In genomic region chr9:137314561-137315560, GRCh38 we compare ENCODE assay signal across 12 cellular contexts. TPM values are rescaled to one million over a fixed set of nuclear protein-coding genes. Genes with fewer than 3 reads are reported as not detected.
DNase-seq lines count a peak whose midpoint lies in the region; ATAC-seq and TF ChIP-seq lines count a peak whose summit lies in the region.
"Had no signal": no experiment of that assay in that cellular context is flagged by ENCODE, and none has a peak within 500 bp of the region (broad histone marks: within the 10 kb centered on the region; RNA-seq: fewer than 3 reads in every experiment).

No MANE protein-coding gene starts in this region.

- no peaks in the 10 kb centered on the region for H3K9me3 Mint-ChIP-seq in activated CD4-positive, alpha-beta T cell treated with anti-CD3 and anti-CD28 coated beads, Interleukin-2, amount 10 ng/mL, durations not matched to agents 7 days and 5 days
- no peaks in the 10 kb centered on the region for H3K9me3 Mint-ChIP-seq in immature natural killer cell

- TF ChIP-seq EP300 in stomach (IDR thresholded peaks at IDR 0.05): no peak

- ATAC-seq in T-helper 17 cell (no peak), HG03095 (IDR thresholded peaks at IDR 0.05; ENCODE audit: unreplicated experiment) (no peak)
- ATAC-seq: left colon had no signal

- TF ChIP-seq CTCF in stomach (IDR thresholded peaks at IDR 0.05): no peak

- H3K36me3 ChIP-seq in stomach: no peaks in the 10 kb centered on the region
- H3K36me3 ChIP-seq: tibial artery had no signal

- H3K4me3 Mint-ChIP-seq in activated CD4-positive, alpha-beta T cell treated with anti-CD3 and anti-CD28 coated beads, Interleukin-2, amount 10 ng/mL, durations not matched to agents 7 days and 5 days: no peak overlapping the region
- no peak overlapping the region for H3K4me3 Mint-ChIP-seq in T-helper 17 cell
- H3K4me3 Mint-ChIP-seq in immature natural killer cell: peak overlapping the region in 1 of 5 donors; percentile 21

- H3K9me3 ChIP-seq in T-helper 17 cell (ENCODE audit: control insufficient read depth, low read length, poor library complexity, severe bottlenecking) (no peaks in the 10 kb centered on the region), stomach (no peaks in the 10 kb centered on the region)
- H3K9me3 ChIP-seq: tibial artery had no signal

- peaks cover 35 to 60% (median 43%) of the 10 kb centered on the region in 4 donors for H3K4me1 ChIP-seq in stomach
- H3K4me1 ChIP-seq: parathyroid adenoma had no signal

- POLR2A ChIA-PET in activated CD4-positive, alpha-beta T cell treated with anti-CD3 and anti-CD28 coated beads, Interleukin-2, amount 10 ng/mL, durations not matched to agents 7 days and 5 days (lab: Charles Lee): no interaction called here

- H3K4me1 Mint-ChIP-seq in activated CD4-positive, alpha-beta T cell treated with anti-CD3 and anti-CD28 coated beads, Interleukin-2, amount 10 ng/mL, durations not matched to agents 7 days and 5 days: no peaks in the 10 kb centered on the region
- H3K4me1 Mint-ChIP-seq in T-helper 17 cell (no peaks in the 10 kb centered on the region), immature natural killer cell (no peaks in the 10 kb centered on the region)

- no peaks in the 10 kb centered on the region for H3K36me3 Mint-ChIP-seq in activated CD4-positive, alpha-beta T cell treated with anti-CD3 and anti-CD28 coated beads, Interleukin-2, amount 10 ng/mL, durations not matched to agents 7 days and 5 days (ENCODE audit: low read depth)
- H3K36me3 Mint-ChIP-seq in T-helper 17 cell (ENCODE audit: low read depth): no peaks in the 10 kb centered on the region
- H3K36me3 Mint-ChIP-seq in immature natural killer cell: no peaks in the 10 kb centered on the region

- CTCF ChIA-PET in activated CD4-positive, alpha-beta T cell treated with anti-CD3 and anti-CD28 coated beads, Interleukin-2, amount 10 ng/mL, durations not matched to agents 7 days and 5 days (lab: Charles Lee): no interaction called here

- no peak for TF ChIP-seq POLR2A in stomach (IDR thresholded peaks at IDR 0.05)

- peaks cover 3% of the 10 kb centered on the region for H3K27me3 Mint-ChIP-seq in activated CD4-positive, alpha-beta T cell treated with anti-CD3 and anti-CD28 coated beads, Interleukin-2, amount 10 ng/mL, durations not matched to agents 7 days and 5 days
- no peaks in the 10 kb centered on the region for H3K27me3 Mint-ChIP-seq in T-helper 17 cell
- no peaks in the 10 kb centered on the region for H3K27me3 Mint-ChIP-seq in immature natural killer cell (ENCODE audit: low read depth in 3 of 3)

- intact Hi-C loops in stomach (cut with DNase I; ENCODE audit: low total_unique reads): no loop called here

- H3K27ac ChIP-seq in stomach: peak overlapping the region in 3 of 5 donors; percentile 22 to 56 (median 38)
- H3K27ac ChIP-seq: parathyroid adenoma, tibial artery had no signal

- peaks cover 0 to 37% (median 12%) of the 10 kb centered on the region in 3 donors for H3K27me3 ChIP-seq in stomach

- DNase-seq in activated CD4-positive, alpha-beta T cell treated with anti-CD3 and anti-CD28 coated beads, Interleukin-2, amount 10 ng/mL, durations not matched to agents 7 days and 5 days: peak; percentile 5
- DNase-seq in activated CD4-positive, alpha-beta T cell treated with anti-CD3 and anti-CD28 coated beads, Interleukin-2, amount 50 U/mL, for 4 hours: no peak
- DNase-seq in T-helper 17 cell (peak in 2 of 3 donors; percentile 7 to 9), iPS-NIHi11 (ENCODE audit: low spot score) (peak; percentile 56), stomach (no peak), immature natural killer cell (no peak), globus pallidus (ENCODE audit: low spot score) (no peak)
- DNase-seq: EL had no signal

- WGBS in stomach, 5 donors: 59 to 71% (median 69%) methylated on average over 26 to 42 of the region's 42 CpGs

- no peak overlapping the region for H3K27ac Mint-ChIP-seq in activated CD4-positive, alpha-beta T cell treated with anti-CD3 and anti-CD28 coated beads, Interleukin-2, amount 10 ng/mL, durations not matched to agents 7 days and 5 days
- H3K27ac Mint-ChIP-seq in T-helper 17 cell (no peak overlapping the region), immature natural killer cell (no peak overlapping the region)

- H3K4me3 ChIP-seq in stomach: no peak overlapping the region

RNA-seq across cellular contexts. Expression of gene NRARP, which starts 12.8 kb away (rescaled TPM):
- total RNA-seq in activated CD4-positive, alpha-beta T cell treated with anti-CD3 and anti-CD28 coated beads, Interleukin-2, amount 10 ng/mL, durations not matched to agents 7 days and 5 days: under 1 TPM; 0.32 to 0.44 TPM
- total RNA-seq in T-helper 17 cell (under 1 TPM; 0.42 to 0.91 TPM), stomach (100 to 1,000 TPM in 1 of 5 donors, 10 to 100 TPM in 2, 1 to 10 TPM in 2; 1.2 to 323 (median 14.6) TPM)
- polyA plus RNA-seq in stomach (1 to 10 TPM; 1.5 to 2.7 (median 2.0) TPM), immature natural killer cell (under 1 TPM in 1 of 3 donors, not detected in 2; 0.14 TPM)

RNA-seq across cellular contexts. Expression of gene TOR4A, which starts 37.3 kb away (rescaled TPM):
- total RNA-seq in activated CD4-positive, alpha-beta T cell treated with anti-CD3 and anti-CD28 coated beads, Interleukin-2, amount 10 ng/mL, durations not matched to agents 7 days and 5 days: 1 to 10 TPM; 6.0 to 7.1 TPM
- total RNA-seq in T-helper 17 cell (1 to 10 TPM; 2.1 to 4.0 TPM), stomach (100 to 1,000 TPM in 1 of 5 donors, 10 to 100 TPM in 3, 1 to 10 TPM in 1; 9.9 to 180 (median 29.9) TPM)
- polyA plus RNA-seq in stomach (1 to 10 TPM; 5.9 to 8.9 (median 6.0) TPM), immature natural killer cell (10 to 100 TPM in 1 of 3 donors, 1 to 10 TPM in 2; 4.9 to 13.9 (median 7.2) TPM)

RNA-seq across cellular contexts. Expression of gene NELFB, which starts 59.7 kb away (rescaled TPM):
- total RNA-seq in activated CD4-positive, alpha-beta T cell treated with anti-CD3 and anti-CD28 coated beads, Interleukin-2, amount 10 ng/mL, durations not matched to agents 7 days and 5 days: 10 to 100 TPM; 54.1 to 66.6 TPM
- total RNA-seq in T-helper 17 cell (10 to 100 TPM; 33.2 to 37.8 TPM), stomach (100 to 1,000 TPM in 1 of 5 donors, 10 to 100 TPM in 4; 11.2 to 134 (median 44.9) TPM)
- polyA plus RNA-seq in stomach (10 to 100 TPM; 29.0 to 38.0 (median 34.2) TPM), immature natural killer cell (10 to 100 TPM; 25.0 to 36.8 (median 34.6) TPM)

Comparison
In these comparisons a context has a peak if more than half of its experiments do, and no peak if none do; other contexts are left out.
1. DNase-seq: peak in activated CD4-positive, alpha-beta T cell treated with anti-CD3 and anti-CD28 coated beads, Interleukin-2, amount 10 ng/mL, durations not matched to agents 7 days and 5 days (single experiment), T-helper 17 cell (2 of 3) and iPS-NIHi11 (single experiment); none in activated CD4-positive, alpha-beta T cell treated with anti-CD3 and anti-CD28 coated beads, Interleukin-2, amount 50 U/mL, for 4 hours (0 of 2), stomach (single experiment), immature natural killer cell (0 of 3) and globus pallidus (single experiment).